Comparison of ENCODE assay signal across 1 cellular context in the genomic region with DNA sequence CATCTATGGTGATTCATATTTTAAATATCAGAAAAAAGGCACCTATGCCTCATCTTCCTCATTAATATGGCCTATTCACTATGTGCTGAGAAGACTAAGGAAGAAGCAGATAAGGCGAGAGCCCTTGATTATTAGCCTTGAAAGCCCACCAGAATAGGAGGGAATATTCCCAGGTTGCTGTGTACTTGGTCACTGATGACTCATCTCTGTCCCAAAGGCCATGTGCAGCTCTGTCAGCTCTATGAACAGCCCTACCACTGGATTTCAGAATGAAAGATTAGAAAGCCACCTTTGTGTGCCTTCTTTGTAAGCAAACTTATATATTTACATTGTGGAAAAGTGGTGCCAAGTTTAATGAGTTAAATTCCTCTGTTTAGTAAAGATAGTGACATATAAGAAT.
TF ChIP-seq lines count a peak whose summit lies in the region.

No MANE protein-coding gene starts in this region.

TF ChIP-seq in HepG2, 621 proteins besides CTCF, POLR2A, EP300 and RAD21 (continued from another document and continues in another):
- TF ChIP-seq, protein P1, sequence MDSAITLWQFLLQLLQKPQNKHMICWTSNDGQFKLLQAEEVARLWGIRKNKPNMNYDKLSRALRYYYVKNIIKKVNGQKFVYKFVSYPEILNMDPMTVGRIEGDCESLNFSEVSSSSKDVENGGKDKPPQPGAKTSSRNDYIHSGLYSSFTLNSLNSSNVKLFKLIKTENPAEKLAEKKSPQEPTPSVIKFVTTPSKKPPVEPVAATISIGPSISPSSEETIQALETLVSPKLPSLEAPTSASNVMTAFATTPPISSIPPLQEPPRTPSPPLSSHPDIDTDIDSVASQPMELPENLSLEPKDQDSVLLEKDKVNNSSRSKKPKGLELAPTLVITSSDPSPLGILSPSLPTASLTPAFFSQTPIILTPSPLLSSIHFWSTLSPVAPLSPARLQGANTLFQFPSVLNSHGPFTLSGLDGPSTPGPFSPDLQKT (CRISPR knock-in tag; IDR thresholded peaks at IDR 0.05; ENCODE audit: borderline replicate concordance): no peak
- TF ChIP-seq ZNF788 (CRISPR knock-in tag; IDR thresholded peaks at IDR 0.05; ENCODE audit: borderline replicate concordance): no peak
- no peak; the same call in 1 of the 2 replicates for TF ChIP-seq SALL1 (CRISPR knock-in tag; IDR thresholded peaks at IDR 0.05)
- TF ChIP-seq, protein P2, sequence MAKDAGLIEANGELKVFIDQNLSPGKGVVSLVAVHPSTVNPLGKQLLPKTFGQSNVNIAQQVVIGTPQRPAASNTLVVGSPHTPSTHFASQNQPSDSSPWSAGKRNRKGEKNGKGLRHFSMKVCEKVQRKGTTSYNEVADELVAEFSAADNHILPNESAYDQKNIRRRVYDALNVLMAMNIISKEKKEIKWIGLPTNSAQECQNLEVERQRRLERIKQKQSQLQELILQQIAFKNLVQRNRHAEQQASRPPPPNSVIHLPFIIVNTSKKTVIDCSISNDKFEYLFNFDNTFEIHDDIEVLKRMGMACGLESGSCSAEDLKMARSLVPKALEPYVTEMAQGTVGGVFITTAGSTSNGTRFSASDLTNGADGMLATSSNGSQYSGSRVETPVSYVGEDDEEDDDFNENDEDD (CRISPR knock-in tag; IDR thresholded peaks at IDR 0.05; ENCODE audit: borderline replicate concordance): no peak
- no peak for TF ChIP-seq HOXA9 (CRISPR knock-in tag; IDR thresholded peaks at IDR 0.05; ENCODE audit: borderline replicate concordance)
- no peak for TF ChIP-seq CEBPB (IDR thresholded peaks at IDR 0.05; ENCODE audit: borderline replicate concordance, low read depth, low read length)
- TF ChIP-seq SUZ12 (IDR thresholded peaks at IDR 0.05; ENCODE audit: low read depth, low read length): no peak
- TF ChIP-seq ZNF839 (CRISPR knock-in tag; IDR thresholded peaks at IDR 0.05; ENCODE audit: borderline replicate concordance): no peak
- TF ChIP-seq ZNF460 (CRISPR knock-in tag; IDR thresholded peaks at IDR 0.05; ENCODE audit: borderline replicate concordance): no peak
- TF ChIP-seq ZNF296 (CRISPR knock-in tag; conservative IDR thresholded peaks at IDR 0.05): no peak
- no peak for TF ChIP-seq ZNF326 (CRISPR knock-in tag; IDR thresholded peaks at IDR 0.05; ENCODE audit: borderline replicate concordance)
- TF ChIP-seq, protein P3, sequence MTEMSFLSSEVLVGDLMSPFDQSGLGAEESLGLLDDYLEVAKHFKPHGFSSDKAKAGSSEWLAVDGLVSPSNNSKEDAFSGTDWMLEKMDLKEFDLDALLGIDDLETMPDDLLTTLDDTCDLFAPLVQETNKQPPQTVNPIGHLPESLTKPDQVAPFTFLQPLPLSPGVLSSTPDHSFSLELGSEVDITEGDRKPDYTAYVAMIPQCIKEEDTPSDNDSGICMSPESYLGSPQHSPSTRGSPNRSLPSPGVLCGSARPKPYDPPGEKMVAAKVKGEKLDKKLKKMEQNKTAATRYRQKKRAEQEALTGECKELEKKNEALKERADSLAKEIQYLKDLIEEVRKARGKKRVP (CRISPR knock-in tag; IDR thresholded peaks at IDR 0.05): no peak
- no peak for TF ChIP-seq ZNF616 (CRISPR knock-in tag; IDR thresholded peaks at IDR 0.05; ENCODE audit: low read depth)
- TF ChIP-seq PAX8 (CRISPR knock-in tag; IDR thresholded peaks at IDR 0.05; ENCODE audit: borderline replicate concordance): no peak
- no peak for TF ChIP-seq LCORL (IDR thresholded peaks at IDR 0.05)
- TF ChIP-seq LCORL (CRISPR knock-in tag; IDR thresholded peaks at IDR 0.05): no peak
- TF ChIP-seq MZF1 (CRISPR knock-in tag; IDR thresholded peaks at IDR 0.05; ENCODE audit: borderline replicate concordance): no peak
- TF ChIP-seq, protein P4, sequence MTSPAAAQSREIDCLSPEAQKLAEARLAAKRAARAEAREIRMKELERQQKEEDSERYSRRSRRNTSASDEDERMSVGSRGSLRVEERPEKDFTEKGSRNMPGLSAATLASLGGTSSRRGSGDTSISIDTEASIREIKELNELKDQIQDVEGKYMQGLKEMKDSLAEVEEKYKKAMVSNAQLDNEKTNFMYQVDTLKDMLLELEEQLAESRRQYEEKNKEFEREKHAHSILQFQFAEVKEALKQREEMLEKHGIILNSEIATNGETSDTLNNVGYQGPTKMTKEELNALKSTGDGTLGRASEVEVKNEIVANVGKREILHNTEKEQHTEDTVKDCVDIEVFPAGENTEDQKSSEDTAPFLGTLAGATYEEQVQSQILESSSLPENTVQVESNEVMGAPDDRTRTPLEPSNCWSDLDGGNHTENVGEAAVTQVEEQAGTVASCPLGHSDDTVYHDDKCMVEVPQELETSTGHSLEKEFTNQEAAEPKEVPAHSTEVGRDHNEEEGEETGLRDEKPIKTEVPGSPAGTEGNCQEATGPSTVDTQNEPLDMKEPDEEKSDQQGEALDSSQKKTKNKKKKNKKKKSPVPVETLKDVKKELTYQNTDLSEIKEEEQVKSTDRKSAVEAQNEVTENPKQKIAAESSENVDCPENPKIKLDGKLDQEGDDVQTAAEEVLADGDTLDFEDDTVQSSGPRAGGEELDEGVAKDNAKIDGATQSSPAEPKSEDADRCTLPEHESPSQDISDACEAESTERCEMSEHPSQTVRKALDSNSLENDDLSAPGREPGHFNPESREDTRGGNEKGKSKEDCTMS (CRISPR knock-in tag; conservative IDR thresholded peaks at IDR 0.05): no peak
- no peak for TF ChIP-seq RBM39 (IDR thresholded peaks at IDR 0.05; ENCODE audit: low read depth, low read length, poor library complexity, severe bottlenecking)
- TF ChIP-seq, protein P5, sequence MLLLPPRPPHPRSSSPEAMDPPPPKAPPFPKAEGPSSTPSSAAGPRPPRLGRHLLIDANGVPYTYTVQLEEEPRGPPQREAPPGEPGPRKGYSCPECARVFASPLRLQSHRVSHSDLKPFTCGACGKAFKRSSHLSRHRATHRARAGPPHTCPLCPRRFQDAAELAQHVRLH (CRISPR knock-in tag; IDR thresholded peaks at IDR 0.05; ENCODE audit: borderline replicate concordance, low read depth): no peak
- TF ChIP-seq, protein P6, sequence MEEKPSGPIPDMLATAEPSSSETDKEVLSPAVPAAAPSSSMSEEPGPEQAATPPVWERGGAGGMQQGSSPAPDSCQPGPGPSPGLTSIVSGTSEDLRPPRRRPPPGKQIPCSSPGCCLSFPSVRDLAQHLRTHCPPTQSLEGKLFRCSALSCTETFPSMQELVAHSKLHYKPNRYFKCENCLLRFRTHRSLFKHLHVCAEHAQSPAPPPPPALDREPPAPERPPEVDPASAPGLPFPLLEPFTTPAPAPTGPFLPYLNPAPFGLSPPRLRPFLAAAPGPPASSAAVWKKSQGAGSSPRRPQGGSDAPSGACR (CRISPR knock-in tag; IDR thresholded peaks at IDR 0.05): no peak
- TF ChIP-seq, protein P7, sequence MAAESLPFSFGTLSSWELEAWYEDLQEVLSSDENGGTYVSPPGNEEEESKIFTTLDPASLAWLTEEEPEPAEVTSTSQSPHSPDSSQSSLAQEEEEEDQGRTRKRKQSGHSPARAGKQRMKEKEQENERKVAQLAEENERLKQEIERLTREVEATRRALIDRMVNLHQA (CRISPR knock-in tag; IDR thresholded peaks at IDR 0.05): no peak
- no peak for TF ChIP-seq RXRA (CRISPR knock-in tag; IDR thresholded peaks at IDR 0.05)
- TF ChIP-seq, protein P8, sequence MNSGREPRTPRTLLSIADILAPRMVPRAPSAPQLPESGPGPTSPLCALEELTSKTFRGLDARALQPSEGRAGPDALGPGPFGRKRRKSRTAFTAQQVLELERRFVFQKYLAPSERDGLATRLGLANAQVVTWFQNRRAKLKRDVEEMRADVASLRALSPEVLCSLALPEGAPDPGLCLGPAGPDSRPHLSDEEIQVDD (CRISPR knock-in tag; IDR thresholded peaks at IDR 0.05; ENCODE audit: borderline replicate concordance): no peak
- no peak for TF ChIP-seq NPAS2 (CRISPR knock-in tag; IDR thresholded peaks at IDR 0.05; ENCODE audit: borderline replicate concordance)
- no peak for TF ChIP-seq CHCHD3 (CRISPR knock-in tag; IDR thresholded peaks at IDR 0.05)
- 0 out of 2 replicates have a peak, but pooled peaks have one; percentile 24 for TF ChIP-seq ZBTB7B (CRISPR knock-in tag; IDR thresholded peaks at IDR 0.05)
- TF ChIP-seq MEF2D (CRISPR knock-in tag; IDR thresholded peaks at IDR 0.05): no peak
- TF ChIP-seq, protein P9, sequence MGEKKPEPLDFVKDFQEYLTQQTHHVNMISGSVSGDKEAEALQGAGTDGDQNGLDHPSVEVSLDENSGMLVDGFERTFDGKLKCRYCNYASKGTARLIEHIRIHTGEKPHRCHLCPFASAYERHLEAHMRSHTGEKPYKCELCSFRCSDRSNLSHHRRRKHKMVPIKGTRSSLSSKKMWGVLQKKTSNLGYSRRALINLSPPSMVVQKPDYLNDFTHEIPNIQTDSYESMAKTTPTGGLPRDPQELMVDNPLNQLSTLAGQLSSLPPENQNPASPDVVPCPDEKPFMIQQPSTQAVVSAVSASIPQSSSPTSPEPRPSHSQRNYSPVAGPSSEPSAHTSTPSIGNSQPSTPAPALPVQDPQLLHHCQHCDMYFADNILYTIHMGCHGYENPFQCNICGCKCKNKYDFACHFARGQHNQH (CRISPR knock-in tag; IDR thresholded peaks at IDR 0.05): no peak
- TF ChIP-seq ZNF136 (CRISPR knock-in tag; IDR thresholded peaks at IDR 0.05; ENCODE audit: low read depth): no peak
- TF ChIP-seq, protein P10, sequence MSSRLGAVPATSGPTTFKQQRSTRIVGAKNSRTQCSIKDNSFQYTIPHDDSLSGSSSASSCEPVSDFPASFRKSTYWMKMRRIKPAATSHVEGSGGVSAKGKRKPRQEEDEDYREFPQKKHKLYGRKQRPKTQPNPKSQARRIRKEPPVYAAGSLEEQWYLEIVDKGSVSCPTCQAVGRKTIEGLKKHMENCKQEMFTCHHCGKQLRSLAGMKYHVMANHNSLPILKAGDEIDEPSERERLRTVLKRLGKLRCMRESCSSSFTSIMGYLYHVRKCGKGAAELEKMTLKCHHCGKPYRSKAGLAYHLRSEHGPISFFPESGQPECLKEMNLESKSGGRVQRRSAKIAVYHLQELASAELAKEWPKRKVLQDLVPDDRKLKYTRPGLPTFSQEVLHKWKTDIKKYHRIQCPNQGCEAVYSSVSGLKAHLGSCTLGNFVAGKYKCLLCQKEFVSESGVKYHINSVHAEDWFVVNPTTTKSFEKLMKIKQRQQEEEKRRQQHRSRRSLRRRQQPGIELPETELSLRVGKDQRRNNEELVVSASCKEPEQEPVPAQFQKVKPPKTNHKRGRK (CRISPR knock-in tag; IDR thresholded peaks at IDR 0.05): no peak
- no peak for TF ChIP-seq ZFAT (CRISPR knock-in tag; conservative IDR thresholded peaks at IDR 0.05)
- TF ChIP-seq ZNF652 (CRISPR knock-in tag; IDR thresholded peaks at IDR 0.05; ENCODE audit: borderline replicate concordance, low read depth): 0 out of 2 replicates have a peak, but pooled peaks have one; percentile 43
- TF ChIP-seq HMGA1 (CRISPR knock-in tag; conservative IDR thresholded peaks at IDR 0.05): no peak
- TF ChIP-seq PLRG1 (conservative IDR thresholded peaks at IDR 0.05): no peak
- TF ChIP-seq CCAR2 (optimal IDR thresholded peaks at IDR 0.05; ENCODE audit: low read depth, low read length): no peak
- TF ChIP-seq BRCA1 (CRISPR knock-in tag; IDR thresholded peaks at IDR 0.05): no peak
- no peak for TF ChIP-seq SNAPC2 (CRISPR knock-in tag; IDR thresholded peaks at IDR 0.05)
- TF ChIP-seq SSRP1 (CRISPR knock-in tag; IDR thresholded peaks at IDR 0.05): no peak
- TF ChIP-seq NFKBIZ (CRISPR knock-in tag; IDR thresholded peaks at IDR 0.05): no peak
- no peak for TF ChIP-seq ZSCAN31 (CRISPR knock-in tag; IDR thresholded peaks at IDR 0.05; ENCODE audit: low read depth)
- peak; percentile 53 for TF ChIP-seq SAP130 (CRISPR knock-in tag; IDR thresholded peaks at IDR 0.05; ENCODE audit: low read depth)
- no peak for TF ChIP-seq MTF1 (CRISPR knock-in tag; IDR thresholded peaks at IDR 0.05)
- no peak for TF ChIP-seq ZNF484 (CRISPR knock-in tag; IDR thresholded peaks at IDR 0.05; ENCODE audit: borderline replicate concordance, low read depth)
- no peak for TF ChIP-seq MAF1 (CRISPR knock-in tag; IDR thresholded peaks at IDR 0.05; ENCODE audit: borderline replicate concordance)
- TF ChIP-seq, protein P11, sequence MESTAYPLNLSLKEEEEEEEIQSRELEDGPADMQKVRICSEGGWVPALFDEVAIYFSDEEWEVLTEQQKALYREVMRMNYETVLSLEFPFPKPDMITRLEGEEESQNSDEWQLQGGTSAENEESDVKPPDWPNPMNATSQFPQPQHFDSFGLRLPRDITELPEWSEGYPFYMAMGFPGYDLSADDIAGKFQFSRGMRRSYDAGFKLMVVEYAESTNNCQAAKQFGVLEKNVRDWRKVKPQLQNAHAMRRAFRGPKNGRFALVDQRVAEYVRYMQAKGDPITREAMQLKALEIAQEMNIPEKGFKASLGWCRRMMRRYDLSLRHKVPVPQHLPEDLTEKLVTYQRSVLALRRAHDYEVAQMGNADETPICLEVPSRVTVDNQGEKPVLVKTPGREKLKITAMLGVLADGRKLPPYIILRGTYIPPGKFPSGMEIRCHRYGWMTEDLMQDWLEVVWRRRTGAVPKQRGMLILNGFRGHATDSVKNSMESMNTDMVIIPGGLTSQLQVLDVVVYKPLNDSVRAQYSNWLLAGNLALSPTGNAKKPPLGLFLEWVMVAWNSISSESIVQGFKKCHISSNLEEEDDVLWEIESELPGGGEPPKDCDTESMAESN (CRISPR knock-in tag; conservative IDR thresholded peaks at IDR 0.05): no peak
- TF ChIP-seq ZNF234 (CRISPR knock-in tag; conservative IDR thresholded peaks at IDR 0.05): no peak
- no peak for TF ChIP-seq ARID2 (CRISPR knock-in tag; IDR thresholded peaks at IDR 0.05; ENCODE audit: borderline replicate concordance)
